Comparison of ENCODE assay signal across 19 cellular contexts in the genomic region with DNA sequence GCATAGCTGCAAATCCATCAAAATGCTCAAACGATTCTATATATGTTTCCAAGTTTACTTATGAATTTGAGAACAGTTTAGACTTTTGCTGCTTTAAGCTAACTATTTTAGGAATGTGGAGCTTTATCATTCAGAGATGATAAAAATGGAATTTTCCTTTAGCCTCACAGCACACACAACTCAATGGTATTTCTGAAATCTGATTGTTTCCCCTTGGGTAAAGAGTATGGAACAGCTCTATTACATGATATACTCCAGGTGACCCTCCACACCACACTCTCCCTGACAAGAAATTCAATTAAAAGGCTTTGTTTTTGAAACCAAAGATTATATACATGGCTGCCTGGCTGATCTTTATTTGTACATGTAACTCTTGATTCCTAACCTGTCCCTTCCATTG.
DNase-seq lines count a peak whose midpoint lies in the region; ATAC-seq and TF ChIP-seq lines count a peak whose summit lies in the region.
"Had no signal": no experiment of that assay in that cellular context is flagged by ENCODE, and none has a peak within 500 bp of the region (broad histone marks: within the 10 kb centered on the region; RNA-seq: fewer than 3 reads in every experiment).

No MANE protein-coding gene starts in this region.

- peak; percentile 26 to 69 for DNase-seq in cardiac muscle cell (ENCODE audit: low read depth in 1 of 2, low spot score in 1 of 2)
- no peak for DNase-seq in heart left ventricle
- DNase-seq in cardiac fibroblast (ENCODE audit: low read depth in 2 of 2), result peak; percentile 24 to 65
- DNase-seq in iris pigment epithelial cell (ENCODE audit: low read depth), result peak; percentile 20
- no peak for DNase-seq in stimulated activated CD4-positive, alpha-beta T cell treated with anti-CD3 and anti-CD28 coated beads, Interleukin-4, amount 100 ng/mL, for 1 hour
- DNase-seq: 8988T; AML-193; C1 segment of cervical spinal cord; CD8-positive, alpha-beta T cell; Karpas-422; MV-4-11; NCI-H1694; NCI-H2081; NCI-H2171 treated with DMSO at 0.1 percent for 48 hours; NCI-H446; NCI-H526 had no signal

- WGBS in heart left ventricle, 4 donors, result 46 to 68% (median 55%) methylated on average over 1 of the region's 1 CpG

- no peak for ATAC-seq in heart left ventricle
- no peak for ATAC-seq in GM21528 (IDR thresholded peaks at IDR 0.05; ENCODE audit: low FRiP score, unreplicated experiment)
- ATAC-seq in GM19452 (IDR thresholded peaks at IDR 0.05; ENCODE audit: unreplicated experiment), result no peak
- ATAC-seq: CD8-positive, alpha-beta T cell; Right ventricle myocardium inferior had no signal

- H3K4me1 ChIP-seq in cardiac muscle cell (ENCODE audit: low read depth), result peaks cover 28% of the 10 kb centered on the region
- H3K4me1 ChIP-seq in heart left ventricle, result no peaks in the 10 kb centered on the region

- H3K36me3 ChIP-seq in cardiac muscle cell (no peaks in the 10 kb centered on the region), heart left ventricle (no peaks in the 10 kb centered on the region)

- H3K27ac ChIP-seq in cardiac muscle cell, result peak overlapping the region; percentile 89
- H3K27ac ChIP-seq in heart left ventricle, result no peak overlapping the region

- intact Hi-C loops in heart left ventricle (cut with DNase I), result no loop called here

- H3K27me3 ChIP-seq in cardiac muscle cell (no peaks in the 10 kb centered on the region), heart left ventricle (peaks cover 0 to 12% (median 0%) of the 10 kb centered on the region in 9 donors)

- no peak for TF ChIP-seq CTCF in cardiac muscle cell (IDR thresholded peaks at IDR 0.05; ENCODE audit: low read depth, low read length)
- TF ChIP-seq CTCF in heart left ventricle (IDR thresholded peaks at IDR 0.05), result no peak
- no peak for TF ChIP-seq CTCF in cardiac fibroblast (IDR thresholded peaks at IDR 0.05; ENCODE audit: low read depth, low read length)

- H3K4me3 ChIP-seq in cardiac muscle cell, result no peak overlapping the region
- no peak overlapping the region for H3K4me3 ChIP-seq in heart left ventricle
- no peak overlapping the region for H3K4me3 ChIP-seq in cardiac fibroblast (replicated peaks in 1 of 2; ENCODE audit: low read depth in 2 of 2, low read length in 2 of 2)

- no peak for TF ChIP-seq POLR2A in heart left ventricle (IDR thresholded peaks at IDR 0.05)

- H3K9me3 ChIP-seq in cardiac muscle cell (ENCODE audit: low read depth) (no peaks in the 10 kb centered on the region), heart left ventricle (no peaks in the 10 kb centered on the region)

Comparison
In these comparisons a context has a peak if more than half of its experiments do, and no peak if none do; other contexts are left out.
1. DNase-seq: peak in cardiac muscle cell (2 of 2), cardiac fibroblast (2 of 2) and iris pigment epithelial cell (single experiment); none in heart left ventricle (0 of 5) and stimulated activated CD4-positive, alpha-beta T cell treated with anti-CD3 and anti-CD28 coated beads, Interleukin-4, amount 100 ng/mL, for 1 hour (single experiment).